In the genomic region with DNA sequence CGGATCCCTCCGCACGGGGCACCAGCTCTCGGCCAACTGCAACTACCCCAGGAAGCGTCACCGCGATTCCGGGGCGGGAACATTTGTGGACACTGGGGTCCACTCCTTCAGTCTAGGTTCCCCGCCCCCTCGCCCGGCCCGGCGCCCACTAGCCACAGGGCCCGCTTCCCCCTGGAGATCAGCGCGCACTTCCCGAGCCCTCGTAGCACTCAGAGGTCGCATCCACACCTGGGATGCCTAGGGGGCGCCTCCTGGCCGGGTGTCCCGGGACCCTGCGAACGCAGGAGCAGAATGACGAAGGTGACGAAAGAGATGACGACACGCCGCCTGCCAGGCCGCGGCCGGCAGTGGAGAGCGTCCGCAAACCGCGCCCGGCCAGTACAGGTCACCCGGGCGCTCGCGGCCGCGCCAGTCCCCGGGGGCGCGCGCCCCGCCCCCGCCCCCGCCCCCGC, we compare ENCODE assay signal across 8 cellular contexts. TPM values are rescaled to one million over a fixed set of nuclear protein-coding genes. Genes with fewer than 3 reads are reported as not detected.
DNase-seq lines count a peak whose midpoint lies in the region; ATAC-seq and TF ChIP-seq lines count a peak whose summit lies in the region.

No MANE protein-coding gene starts in this region.

- H3K4me1 ChIP-seq in NT2/D1 (ENCODE audit: insufficient read depth, insufficient read length) (peaks cover 2% of the 10 kb centered on the region), esophagus (ENCODE audit: control insufficient read depth in 2 of 2, insufficient read depth in 2 of 2, low read length in 1 of 2) (peaks cover 0 to 3% of the 10 kb centered on the region in 2 donors), muscle layer of colon (ENCODE audit: insufficient read depth, low read length) (peaks cover 14% of the 10 kb centered on the region)

- peak; percentile 42 for DNase-seq in NT2/D1 (ENCODE audit: low read depth, low spot score)
- DNase-seq in activated T-cell treated with anti-CD3 and anti-CD28 coated beads, Interleukin-2, amount 50 U/mL, for 1 hour: peak; percentile 79
- DNase-seq in stimulated activated CD8-positive, alpha-beta memory T cell treated with anti-CD3 and anti-CD28 coated beads, Interleukin-7, amount 100 ng/mL, for 1 hour (ENCODE audit: low read depth in 2 of 2): peak; percentile 39 to 46

- ATAC-seq in GM19043 (IDR thresholded peaks at IDR 0.05; ENCODE audit: low read depth, unreplicated experiment): peak; percentile 62
- ATAC-seq in HG03354 (IDR thresholded peaks at IDR 0.05; ENCODE audit: poor library complexity, severe bottlenecking, unreplicated experiment): peak; percentile 75

- H3K9ac ChIP-seq in NT2/D1 (ENCODE audit: insufficient read length, low read depth): peak overlapping the region; percentile 76
- peak overlapping the region; percentile 81 for H3K9ac ChIP-seq in muscle layer of colon (ENCODE audit: low read length)

- H3K36me3 ChIP-seq in NT2/D1 (ENCODE audit: insufficient read depth, insufficient read length, low read length) (no peaks in the 10 kb centered on the region), esophagus (ENCODE audit: control insufficient read depth in 2 of 2, insufficient read depth in 2 of 2, low read length in 1 of 2) (no peaks in the 10 kb centered on the region), muscle layer of colon (ENCODE audit: insufficient read depth, low read length) (no peaks in the 10 kb centered on the region)

- WGBS in esophagus, 2 donors: 0 to 1% methylated on average over 29 to 52 of the region's 52 CpGs

- H3K27me3 ChIP-seq in NT2/D1 (ENCODE audit: insufficient read depth, insufficient read length) (no peaks in the 10 kb centered on the region), esophagus (ENCODE audit: control insufficient read depth in 1 of 2, insufficient read depth in 2 of 2, low read length in 2 of 2) (no peaks in the 10 kb centered on the region), muscle layer of colon (ENCODE audit: control insufficient read depth in 1 of 2, insufficient read depth in 2 of 2, low read length in 2 of 2) (no peaks in the 10 kb centered on the region)

- H3K4me3 ChIP-seq in NT2/D1 (ENCODE audit: insufficient read length, low read depth) (peak overlapping the region; percentile 62), esophagus (ENCODE audit: low read depth in 1 of 2, low read length in 2 of 2) (peak overlapping the region; percentile 78 to 96), muscle layer of colon (ENCODE audit: low read depth in 1 of 2, low read length in 2 of 2) (peak overlapping the region; percentile 85 to 97)

- H3K9me3 ChIP-seq in NT2/D1 (ENCODE audit: insufficient read depth, low read length) (peaks cover 8% of the 10 kb centered on the region; the same call in 1 of the 2 replicates), esophagus (ENCODE audit: control insufficient read depth in 2 of 2, insufficient read depth in 1 of 2, low read depth in 1 of 2, low read length in 1 of 2) (no peaks in the 10 kb centered on the region), muscle layer of colon (ENCODE audit: low read length) (no peaks in the 10 kb centered on the region)

- no peak for TF ChIP-seq CTCF in C4-2B (conservative IDR thresholded peaks at IDR 0.05)

- H3K27ac ChIP-seq in C4-2B (peak overlapping the region; percentile 86), esophagus (ENCODE audit: low read depth in 2 of 2, low read length in 1 of 2) (peak overlapping the region; percentile 73 to 99), muscle layer of colon (ENCODE audit: low read depth, low read length) (peak overlapping the region; percentile 85)

RNA-seq across cellular contexts. Expression of gene AIG1, which starts 0.3 kb away (rescaled TPM):
- 10 to 100 TPM; 28.5 to 44.6 TPM for polyA plus RNA-seq in esophagus

Comparison
In these comparisons a context has a peak if more than half of its experiments do, and no peak if none do; other contexts are left out.
1. Peak in every context shown above with its lines: DNase-seq, ATAC-seq, H3K4me3 ChIP-seq and H3K27ac ChIP-seq.